8 cellular contexts compared by ENCODE assay signal in the genomic region with DNA sequence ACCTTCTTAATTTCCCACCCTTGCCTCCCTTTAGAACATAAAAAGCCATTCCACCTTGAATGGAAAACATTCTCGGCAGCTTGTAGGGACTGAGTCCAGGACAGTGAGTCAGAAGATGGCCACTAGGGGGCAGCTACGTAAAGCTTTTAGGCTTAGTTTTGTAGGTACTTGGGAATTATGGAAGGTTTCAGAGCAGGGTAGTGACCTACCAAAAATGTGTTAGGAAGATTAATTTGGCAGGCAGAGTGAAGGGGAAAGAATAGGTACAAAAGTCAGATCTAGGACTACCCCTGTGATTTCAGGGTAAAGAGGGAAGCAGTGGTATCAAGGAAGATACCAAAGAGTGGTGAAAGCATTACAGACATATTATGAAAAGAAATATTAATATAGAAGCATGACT.
A peak's percentile ranks its signal among the peaks of the same experiment; 100 is the strongest.
DNase-seq lines count a peak whose midpoint lies in the region; ATAC-seq, FAIRE-seq and TF ChIP-seq lines count a peak whose summit lies in the region.

No MANE protein-coding gene starts in this region.

- in situ Hi-C loops in GM13977 (cut with MboI; ENCODE audit: low pct_unique_long_range_greater_than_20kb, low sequenced_read_pairs, unreplicated experiment): loop anchor here (25.0 kb wide), 2 partner anchors 683 to 1333 kb away; no protein-coding TSS in a partner anchor

- intact Hi-C loops in pancreas (cut with DNase I): no loop called here

- no peaks in the 10 kb centered on the region for H3K36me3 ChIP-seq in pancreas

- DNase-seq in AG10803 (ENCODE audit: low read depth): peak; percentile 70
- DNase-seq in GM13977 (ENCODE audit: low spot score): peak; percentile 14
- peak; percentile 50 for DNase-seq in NCI-H1694 treated with DMSO at 0.1 percent for 48 hours (lab: John Stamatoyannopoulos, UW)
- DNase-seq in activated CD4-positive, alpha-beta T cell treated with anti-CD3 and anti-CD28 coated beads for 48 hours: peak; percentile 67
- peak; percentile 5 for DNase-seq in germinal center (ENCODE audit: low spot score)
- DNase-seq in pancreas: peak; percentile 55 to 80 (median 72)

- no peak overlapping the region for H3K27ac ChIP-seq in pancreas

- FAIRE-seq in pancreas (lab: Jason Lieb, UNC): no peak

- H3K4me1 ChIP-seq in pancreas: peaks cover 0 to 5% (median 3%) of the 10 kb centered on the region in 3 donors

- 9 to 11% methylated on average over 2 of the region's 2 CpGs for WGBS in pancreas, 2 donors

- H3K4me3 ChIP-seq in AG10803 (ENCODE audit: low read length) (no peak overlapping the region), pancreas (no peak overlapping the region)

- TF ChIP-seq CTCF in AG10803 (conservative IDR thresholded peaks at IDR 0.05; ENCODE audit: low read length) (peak; percentile 92), GM13977 (IDR thresholded peaks at IDR 0.05; ENCODE audit: extremely low read depth, insufficient read depth, missing control alignments) (peak; percentile 92), pancreas (IDR thresholded peaks at IDR 0.05) (peak; percentile 71 to 86 (median 81))

- H3K27me3 ChIP-seq in pancreas: no peaks in the 10 kb centered on the region

- H3K9me3 ChIP-seq in pancreas: no peaks in the 10 kb centered on the region

- ATAC-seq in HG02885 (IDR thresholded peaks at IDR 0.05; ENCODE audit: poor library complexity, unreplicated experiment) (peak; percentile 84), pancreas (peak; percentile 82 to 91 (median 89)), HG03108 (IDR thresholded peaks at IDR 0.05; ENCODE audit: unreplicated experiment) (no peak)

Comparison
In these comparisons a context has a peak if more than half of its experiments do, and no peak if none do; other contexts are left out.
1. DNase-seq: peak in every context shown above with its lines; median percentile 72 in pancreas; 70 in AG10803; 67 in activated CD4-positive, alpha-beta T cell treated with anti-CD3 and anti-CD28 coated beads for 48 hours; 50 in NCI-H1694 treated with DMSO at 0.1 percent for 48 hours; 14 in GM13977; 5 in germinal center.